ENCODE assay signal across 26 cellular contexts in genomic region chr9:21513431-21513830, GRCh38. TPM values are rescaled to one million over a fixed set of nuclear protein-coding genes. Genes with fewer than 3 reads are reported as not detected.
"Had no signal": no experiment of that assay in that cellular context is flagged by ENCODE, and none has a peak within 500 bp of the region (broad histone marks: within the 10 kb centered on the region; RNA-seq: fewer than 3 reads in every experiment).

No MANE protein-coding gene starts in this region.

- H3K4me1 ChIP-seq: esophagus muscularis mucosa, gastroesophageal sphincter, right atrium auricular region, sigmoid colon, transverse colon had no signal

- H3K9me3 ChIP-seq: esophagus muscularis mucosa, gastroesophageal sphincter, mucosa of descending colon, neutrophil, right atrium auricular region, sigmoid colon, stomach, thoracic aorta, transverse colon had no signal

- H3K27me3 ChIP-seq: esophagus muscularis mucosa, gastroesophageal sphincter, neutrophil, right atrium auricular region, sigmoid colon, stomach, transverse colon had no signal

- H3K36me3 Mint-ChIP-seq: immature natural killer cell had no signal

- H3K36me3 ChIP-seq: esophagus muscularis mucosa, gastroesophageal sphincter, neutrophil, right atrium auricular region, sigmoid colon, stomach, thoracic aorta, transverse colon had no signal

- ATAC-seq: gastroesophageal sphincter; left colon; mucosa of descending colon; naive thymus-derived CD8-positive, alpha-beta T cell had no signal

- H3K27ac ChIP-seq: coronary artery, esophagus muscularis mucosa, gastroesophageal sphincter, neutrophil, right atrium auricular region, sigmoid colon, stomach, thoracic aorta, transverse colon had no signal

- H3K27me3 Mint-ChIP-seq: naive thymus-derived CD8-positive, alpha-beta T cell had no signal

- H3K9me3 Mint-ChIP-seq: endodermal cell; immature natural killer cell; naive thymus-derived CD8-positive, alpha-beta T cell had no signal

- H3K4me1 Mint-ChIP-seq: immature natural killer cell had no signal

- DNase-seq: effector CD4-positive, alpha-beta T cell; endodermal cell; glutamatergic neuron; immature natural killer cell; left colon; mucosa of descending colon; naive thymus-derived CD8-positive, alpha-beta T cell; posterior cingulate gyrus; sigmoid colon; small intestine; stimulated activated CD4-positive, alpha-beta T cell treated with anti-CD3 and anti-CD28 coated beads, Interleukin-12 subunit alpha, Interleukin-12 subunit beta, amount 100 ng/mL, for 4 hours; stimulated activated naive CD4-positive, alpha-beta T cell; stomach; substantia nigra; transverse colon had no signal

- H3K27ac Mint-ChIP-seq: endodermal cell; immature natural killer cell; naive thymus-derived CD8-positive, alpha-beta T cell had no signal

- H3K4me3 Mint-ChIP-seq: endodermal cell; immature natural killer cell; naive thymus-derived CD8-positive, alpha-beta T cell had no signal

- H3K4me3 ChIP-seq: coronary artery, esophagus muscularis mucosa, gastroesophageal sphincter, mucosa of descending colon, right atrium auricular region, sigmoid colon, stomach, thoracic aorta, transverse colon had no signal

RNA-seq across cellular contexts. Expression of gene IFNE, which starts 31.3 kb away (rescaled TPM):
- total RNA-seq: cerebellum, dermis microvascular lymphatic vessel endothelial cell, esophagus muscularis mucosa, gastroesophageal sphincter, left colon, liver, lung microvascular endothelial cell, mesenteric fat pad, mucosa of descending colon, right atrium auricular region, sigmoid colon, thoracic aorta, transverse colon had no signal
